ENCODE assay signal across 8 cellular contexts in the genomic region with DNA sequence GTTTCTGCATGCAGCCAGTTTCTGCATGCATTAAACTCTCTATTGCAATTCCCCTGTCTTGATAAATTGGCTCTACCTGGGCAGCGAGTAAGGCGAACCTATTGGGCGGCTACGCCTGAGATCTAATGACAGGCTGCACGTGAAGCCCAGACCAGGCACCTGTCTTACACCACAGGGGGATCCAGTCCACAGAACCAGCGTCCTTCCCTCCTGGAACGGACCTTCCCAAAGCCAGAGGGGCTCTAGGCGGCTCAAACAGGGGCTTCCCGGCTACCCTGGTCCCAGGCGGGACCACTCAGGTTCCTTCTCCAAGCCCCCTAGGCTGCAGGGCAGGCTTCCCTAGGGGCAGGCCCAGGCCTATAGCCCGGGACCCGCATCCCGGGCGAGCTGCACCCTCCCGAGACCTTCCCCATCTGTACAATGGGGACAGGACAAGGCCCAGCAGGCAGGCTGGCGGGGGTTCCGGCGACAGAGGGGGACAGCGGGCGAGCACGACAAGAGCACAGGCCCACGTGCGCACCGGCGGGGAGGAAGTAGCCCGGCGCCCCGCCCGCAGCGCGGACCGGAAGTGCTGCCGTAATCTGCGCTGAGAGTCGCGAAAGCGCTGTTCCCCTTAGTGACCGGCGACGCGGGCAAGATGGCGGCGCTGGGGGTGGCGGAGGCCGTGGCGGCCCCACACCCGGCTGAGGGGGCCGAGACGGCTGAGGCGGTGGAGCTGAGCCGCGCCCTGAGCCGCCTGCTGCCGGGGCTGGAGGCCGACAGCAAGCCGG. TPM values are rescaled to one million over a fixed set of nuclear protein-coding genes. Genes with fewer than 3 reads are reported as not detected.
A peak's percentile ranks its signal among the peaks of the same experiment; 100 is the strongest.
DNase-seq lines count a peak whose midpoint lies in the region; ATAC-seq, FAIRE-seq and TF ChIP-seq lines count a peak whose summit lies in the region.

A gene (plus strand): TSS at position 616 of the 770 bp plus-strand sequence. CDS start 22 bp downstream, at position 638.

- H3K79me2 ChIP-seq in H1 (ENCODE audit: control insufficient read depth in 1 of 2, insufficient read depth in 2 of 2, low read length in 2 of 2): peaks cover 10 to 69% of the 10 kb centered on the region in 2 experiments

- H3K36me3 Mint-ChIP-seq in CD8-positive, alpha-beta memory T cell: peaks cover 14 to 22% (median 14%) of the 10 kb centered on the region in 3 donors

- H3K27me3 Mint-ChIP-seq in CD8-positive, alpha-beta memory T cell: no peaks in the 10 kb centered on the region

- H3K79me1 ChIP-seq in H1 (ENCODE audit: low read depth, low read length): peaks cover 19% of the 10 kb centered on the region

- peak within 1 kb of the TSS; percentile 63 for H4K91ac ChIP-seq in H1 (replicated peaks; ENCODE audit: insufficient read length, low read length)

- no peaks in the 10 kb centered on the region for H3K9me3 ChIP-seq in CD8-positive, alpha-beta memory T cell (ENCODE audit: low read length)
- H3K9me3 ChIP-seq in H1 (ENCODE audit: insufficient read depth in 2 of 2, low read depth in 1 of 2, low read length in 1 of 2): peaks cover 25 to 30% of the 10 kb centered on the region in 2 experiments

- H3K23me2 ChIP-seq in H1 (ENCODE audit: low read depth, low read length): peaks cover 3% of the 10 kb centered on the region; the same call in 1 of the 2 replicates

- peak within 1 kb of the TSS; percentile 73 for H3K27ac ChIP-seq in CD8-positive, alpha-beta memory T cell (ENCODE audit: low read depth, low read length)
- H3K27ac ChIP-seq in H1 (ENCODE audit: low read depth, low read length): no peak within 1 kb of the TSS; the same call in 1 of the 2 replicates

- peak within 1 kb of the TSS; percentile 59 for H4K5ac ChIP-seq in H1 (ENCODE audit: insufficient read length, low read depth, low read length)

- H2BK12ac ChIP-seq in H1 (ENCODE audit: low read depth, low read length): no peak within 1 kb of the TSS

- peak within 1 kb of the TSS; percentile 88; the same call in 1 of the 2 replicates for H2BK5ac ChIP-seq in H1 (ENCODE audit: low read depth, low read length)

- TF ChIP-seq CTCF in H1 (IDR thresholded peaks at IDR 0.05; ENCODE audit: control extremely low read depth in 1 of 3, insufficient read depth in 1 of 3, low read depth in 1 of 3, low read length in 3 of 3): no peak

- TF ChIP-seq RAD21 in H1 (IDR thresholded peaks at IDR 0.05 in 1 of 2, conservative IDR thresholded peaks at IDR 0.05 in 1 of 2; ENCODE audit: low read depth in 2 of 2, low read length in 2 of 2): no peak

- H3K4me3 ChIP-seq in CD8-positive, alpha-beta memory T cell (ENCODE audit: low read length): peak within 1 kb of the TSS; percentile 70
- peak within 1 kb of the TSS; percentile 56 to 74 (median 60) for H3K4me3 ChIP-seq in H1 (ENCODE audit: extremely low read depth in 1 of 4, insufficient read depth in 2 of 4, low read depth in 3 of 4, low read length in 4 of 4)

- TF ChIP-seq EP300 in H1 (IDR thresholded peaks at IDR 0.05; ENCODE audit: borderline replicate concordance in 1 of 2, low read depth in 2 of 2, low read length in 2 of 2): no peak

- H3K27ac Mint-ChIP-seq in CD8-positive, alpha-beta memory T cell: peak within 1 kb of the TSS in 7 of 8 donors; percentile 29 to 92 (median 54)

- H3K4me1 Mint-ChIP-seq in CD8-positive, alpha-beta memory T cell: peaks cover 14 to 26% (median 25%) of the 10 kb centered on the region in 3 donors

- peak within 1 kb of the TSS; percentile 48 to 84 (median 72) for H3K9ac ChIP-seq in H1 (replicated peaks in 1 of 4; ENCODE audit: extremely low read depth in 1 of 4, low read depth in 3 of 4, low read length in 3 of 4)

- H2AFZ ChIP-seq in H1 (ENCODE audit: low read length): no peak within 1 kb of the TSS

- POLR2A ChIA-PET in CD8-positive, alpha-beta memory T cell (lab: Charles Lee): interaction anchor here (0.5 kb wide), 2 partner anchors 46 to 228 kb away, joined by 3 to 4 read pairs; no protein-coding TSS in a partner anchor
- POLR2A ChIA-PET in activated CD8-positive, alpha-beta memory T cell treated with anti-CD3 and anti-CD28 coated beads for 36 hours (lab: Charles Lee): interaction anchor here (0.9 to 3.0 kb wide), 2 partner anchors 109 to 122 kb away, joined by 3 to 8 read pairs; no protein-coding TSS in a partner anchor
- POLR2A ChIA-PET in H1 (lab: Charles Lee; ENCODE audit: partially characterized antibody): interaction anchor here (1.1 to 1.6 kb wide), 4 partner anchors 10 to 19 kb away, joined by 3 to 4 read pairs (median 3); no protein-coding TSS in a partner anchor

- H3K27me3 ChIP-seq in CD8-positive, alpha-beta memory T cell (ENCODE audit: insufficient read depth, low read length, poor library complexity, severe bottlenecking): no peaks in the 10 kb centered on the region
- H3K27me3 ChIP-seq in H1 (replicated peaks in 1 of 4; ENCODE audit: control insufficient read depth in 3 of 4, extremely low read depth in 1 of 4, insufficient read depth in 3 of 4, low read length in 3 of 4): no peaks in the 10 kb centered on the region

- CTCF ChIA-PET in CD8-positive, alpha-beta memory T cell (lab: Charles Lee): interaction anchor here (1.3 kb wide), 1 partner anchor 147 kb away, joined by 3 read pairs; no protein-coding TSS in a partner anchor
- CTCF ChIA-PET in activated CD8-positive, alpha-beta memory T cell treated with anti-CD3 and anti-CD28 coated beads for 36 hours (lab: Charles Lee): no interaction called here
- CTCF ChIA-PET in H1 (lab: Charles Lee; ENCODE audit: partially characterized antibody): interaction anchor here (1.5 to 1.9 kb wide), 2 partner anchors 9 to 56 kb away, joined by 3 to 4 read pairs; no protein-coding TSS in a partner anchor

- H3K9me3 Mint-ChIP-seq in CD8-positive, alpha-beta memory T cell: peaks cover 0 to 6% (median 2%) of the 10 kb centered on the region in 5 donors

- H2AK5ac ChIP-seq in H1 (ENCODE audit: low read depth, low read length): 0 out of 2 replicates have a peak within 1 kb of the TSS, but pooled peaks have one; percentile 61

- no peak for FAIRE-seq in H1 (lab: Jason Lieb, UNC)

- 14% methylated on average over 50 of the region's 56 CpGs; no CpG with 5 or more reads in 1 of the 2 experiments for WGBS in H1 (ENCODE audit: extremely low coverage in 1 of 2, insufficient coverage in 1 of 2, insufficient read length in 1 of 2, insufficient replicate concordance in 2 of 2, low coverage in 1 of 2, low lambda C conversion rate in 2 of 2, missing lambda C conversion rate in 1 of 2), 2 experiments

- no peak within 1 kb of the TSS for H2BK20ac ChIP-seq in H1 (ENCODE audit: low read length)

- no peak within 1 kb of the TSS for H3K56ac ChIP-seq in H1 (replicated peaks; ENCODE audit: insufficient read length, low read depth, low read length)

- H3K18ac ChIP-seq in H1 (ENCODE audit: extremely low read depth, low read length): peak within 1 kb of the TSS; percentile 78

- H2BK15ac ChIP-seq in H1 (ENCODE audit: low read length): peak within 1 kb of the TSS; percentile 46; the same call in 1 of the 2 replicates

- H3K4me3 Mint-ChIP-seq in CD8-positive, alpha-beta memory T cell: peak within 1 kb of the TSS; percentile 76 to 83 (median 81)

- H4K8ac ChIP-seq in H1 (ENCODE audit: extremely low read depth, insufficient read depth, low read length): peak within 1 kb of the TSS; percentile 99

- peaks cover 8% of the 10 kb centered on the region for H3K4me1 ChIP-seq in CD8-positive, alpha-beta memory T cell (ENCODE audit: insufficient read depth, low read length)
- peaks cover 0 to 12% (median 5%) of the 10 kb centered on the region in 4 experiments; a peak in 5 of 7 replicates for H3K4me1 ChIP-seq in H1 (replicated peaks in 1 of 4; ENCODE audit: control insufficient read depth in 3 of 4, insufficient read depth in 4 of 4, low read length in 3 of 4)

- no peak within 1 kb of the TSS for H3K14ac ChIP-seq in H1 (ENCODE audit: insufficient read length)

- peak within 1 kb of the TSS; percentile 81 to 85 for H3K4me2 ChIP-seq in H1 (ENCODE audit: insufficient read depth in 1 of 2, low read depth in 2 of 2, low read length in 2 of 2)

- DNase-seq in CD8-positive, alpha-beta memory T cell: peak; percentile 77 to 88 (median 82)
- DNase-seq in HK-2 (ENCODE audit: unreplicated experiment): peak; percentile 85
- peak; percentile 43 for DNase-seq in NK-92 (lab: John Stamatoyannopoulos, UW; ENCODE audit: unreplicated experiment)
- DNase-seq in H1 (ENCODE audit: low read depth in 1 of 2, low spot score in 2 of 2): peak in 1 of 2 experiments; percentile 87
- peak; percentile 96 for DNase-seq in mesenteric fat pad (ENCODE audit: low spot score)
- DNase-seq in stimulated activated CD8-positive, alpha-beta memory T cell treated with anti-CD3 and anti-CD28 coated beads, Interleukin-15, amount 100 ng/mL, for 1 hour (ENCODE audit: low read depth): peak; percentile 59

- peak; percentile 92 for ATAC-seq in GM19455 (IDR thresholded peaks at IDR 0.05; ENCODE audit: unreplicated experiment)

- H3K36me3 ChIP-seq in CD8-positive, alpha-beta memory T cell (ENCODE audit: insufficient read depth, low read length): no peaks in the 10 kb centered on the region
- H3K36me3 ChIP-seq in H1 (ENCODE audit: control insufficient read depth in 2 of 4, insufficient read depth in 4 of 4, low read length in 3 of 4): peaks cover 0 to 48% (median 21%) of the 10 kb centered on the region in 4 experiments; a peak in 7 of 8 replicates

- peak within 1 kb of the TSS; percentile 13 for H3K4ac ChIP-seq in H1 (replicated peaks; ENCODE audit: insufficient read length, low read depth, low read length)

- TF ChIP-seq POLR2A in H1 (IDR thresholded peaks at IDR 0.05; ENCODE audit: control extremely low read depth in 1 of 2, low read depth in 2 of 2, low read length in 2 of 2): peak in 1 of 2 experiments; percentile 65; a peak in 2 of 3 replicates

- H2BK120ac ChIP-seq in H1 (replicated peaks; ENCODE audit: low read depth, low read length): peak within 1 kb of the TSS; percentile 6

- no peak within 1 kb of the TSS for H3K23ac ChIP-seq in H1 (ENCODE audit: insufficient read length)

- H4K20me1 ChIP-seq in H1 (replicated peaks in 1 of 2; ENCODE audit: control insufficient read depth in 1 of 2, insufficient read depth in 2 of 2, low read length in 2 of 2): peaks cover 2 to 4% of the 10 kb centered on the region in 2 experiments

RNA-seq across cellular contexts. Expression of the gene that starts here (rescaled TPM):
- total RNA-seq in CD8-positive, alpha-beta memory T cell: 10 to 100 TPM; 47.3 to 48.0 TPM
- polyA plus RNA-seq in CD8-positive, alpha-beta memory T cell: 4.4 TPM
- total RNA-seq in activated CD8-positive, alpha-beta memory T cell treated with anti-CD3 and anti-CD28 coated beads for 36 hours: 10 to 100 TPM; 54.1 to 55.5 TPM
- 55.1 and 56.5 TPM in 2 replicates for total RNA-seq in H1 (2021; fragmentation: NEBNext Ultra II Directional; extraction: Animal tissue kit (Norgen Biotek cat#: 25700))
- polyA plus RNA-seq in H1 (2011; rRNA removed): 95.9 and 164 TPM in 2 replicates
- 46.8 TPM for polyA plus RNA-seq in H1 (2011; cell fraction: cytosol; rRNA removed)
- polyA plus RNA-seq in H1 (2011; cell fraction: nucleus; rRNA removed): 73.5 TPM
- 34.1 to 57.9 TPM (median 53.4 TPM) in 4 replicates for polyA plus RNA-seq in H1 (2012, experiment 1 of 2)
- polyA plus RNA-seq in H1 (2012, experiment 2 of 2): 45.5 TPM
- polyA plus RNA-seq in H1 (2013, experiment 1 of 2): 33.9 TPM
- polyA plus RNA-seq in H1 (2013, experiment 2 of 2): 34.7 TPM
- 50.1 and 75.3 TPM in 2 replicates for polyA minus RNA-seq in H1 (2011; rRNA and poly(A)+ RNA removed)
- polyA minus RNA-seq in H1 (2011; cell fraction: cytosol; rRNA and poly(A)+ RNA removed): 44.4 TPM
- polyA minus RNA-seq in H1 (2011; cell fraction: nucleus; rRNA and poly(A)+ RNA removed): 43.4 TPM
- 20.4 TPM for total RNA-seq in mesenteric fat pad
